In genomic region chr5:75536147-75536546, GRCh38 we compare ENCODE assay signal across 17 cellular contexts. TPM values are rescaled to one million over a fixed set of nuclear protein-coding genes. Genes with fewer than 3 reads are reported as not detected.
A peak's percentile ranks its signal among the peaks of the same experiment; 100 is the strongest.
DNase-seq lines count a peak whose midpoint lies in the region; ATAC-seq, FAIRE-seq and TF ChIP-seq lines count a peak whose summit lies in the region.
"Had no signal": no experiment of that assay in that cellular context is flagged by ENCODE, and none has a peak within 500 bp of the region (broad histone marks: within the 10 kb centered on the region; RNA-seq: fewer than 3 reads in every experiment).

No MANE protein-coding gene starts in this region.

- peak overlapping the region; percentile 75 for H3K27ac Mint-ChIP-seq in astrocyte (ENCODE audit: unreplicated experiment)
- H3K27ac Mint-ChIP-seq: B cell had no signal

- H2BK15ac ChIP-seq in mesenchymal stem cell (ENCODE audit: low read depth, poor library complexity, severe bottlenecking) = no peak overlapping the region

- no peak overlapping the region for H4K8ac ChIP-seq in mesenchymal stem cell (ENCODE audit: low read length)

- H3K79me1 ChIP-seq in mesenchymal stem cell (replicated peaks; ENCODE audit: low read length, poor library complexity, severe bottlenecking) = peaks cover 18% of the 10 kb centered on the region

- ATAC-seq in GM21737 (IDR thresholded peaks at IDR 0.05; ENCODE audit: unreplicated experiment) = no peak

- peak overlapping the region in 1 of 2 experiments; percentile 38 for H3K14ac ChIP-seq in mesenchymal stem cell (ENCODE audit: low read length in 2 of 2)

- H3K27me3 ChIP-seq in BLaER1 treated with 17β-estradiol and CSF1 and Interleukin-3, amounts not matched to agents 10 nM and 100 nM = no peaks in the 10 kb centered on the region
- H3K27me3 ChIP-seq in astrocyte (ENCODE audit: insufficient read depth, low read length) = no peaks in the 10 kb centered on the region
- no peaks in the 10 kb centered on the region for H3K27me3 ChIP-seq in mesenchymal stem cell (ENCODE audit: control insufficient read depth in 1 of 2, insufficient read depth in 1 of 2, low read length in 2 of 2)
- no peaks in the 10 kb centered on the region for H3K27me3 ChIP-seq in small intestine (ENCODE audit: control insufficient read depth in 2 of 2, insufficient read depth in 2 of 2, low read length in 2 of 2)
- H3K27me3 ChIP-seq: Peyer's patch had no signal

- H3K36me3 ChIP-seq in BLaER1 treated with 17β-estradiol and CSF1 and Interleukin-3, amounts not matched to agents 10 nM and 100 nM = peaks cover 40 to 83% (median 63%) of the 10 kb centered on the region in 11 experiments
- H3K36me3 ChIP-seq in astrocyte (ENCODE audit: insufficient read depth, low read length) (no peaks in the 10 kb centered on the region), mesenchymal stem cell (ENCODE audit: control insufficient read depth in 1 of 2, insufficient read depth in 2 of 2, low read depth in 1 of 2, low read length in 2 of 2) (peaks cover 8 to 15% of the 10 kb centered on the region in 2 experiments), small intestine (ENCODE audit: control insufficient read depth in 2 of 2, insufficient read depth in 2 of 2, low read length in 2 of 2) (no peaks in the 10 kb centered on the region)
- H3K36me3 ChIP-seq: HAP-1, Peyer's patch had no signal

- H3K4ac ChIP-seq in mesenchymal stem cell (ENCODE audit: low read depth in 1 of 2, low read length in 2 of 2) = no peak overlapping the region

- H3K23ac ChIP-seq in mesenchymal stem cell (ENCODE audit: low read length in 2 of 2) = no peak overlapping the region

- H3K4me2 ChIP-seq in BLaER1 treated with 17β-estradiol and CSF1 and Interleukin-3, amounts not matched to agents 10 nM and 100 nM = peak overlapping the region in 8 of 11 experiments; percentile 3 to 76 (median 41); a peak in 9 of 22 replicates
- H3K4me2 ChIP-seq in astrocyte (ENCODE audit: low read length) (no peak overlapping the region), mesenchymal stem cell (ENCODE audit: low read length, poor library complexity, severe bottlenecking) (no peak overlapping the region)

- no peak overlapping the region for H3K9ac ChIP-seq in BLaER1 treated with 17β-estradiol and CSF1 and Interleukin-3, amounts not matched to agents 10 nM and 100 nM
- H3K9ac ChIP-seq in astrocyte (ENCODE audit: low read length) (no peak overlapping the region), mesenchymal stem cell (ENCODE audit: low read length) (no peak overlapping the region)

- H2AK5ac ChIP-seq in mesenchymal stem cell (ENCODE audit: low read length, severe bottlenecking) = no peak overlapping the region

- peak overlapping the region in 2 of 11 experiments; percentile 16 to 32; a peak in 2 of 22 replicates for H3K27ac ChIP-seq in BLaER1 treated with 17β-estradiol and CSF1 and Interleukin-3, amounts not matched to agents 10 nM and 100 nM
- H3K27ac ChIP-seq in astrocyte (ENCODE audit: low read depth, low read length) (no peak overlapping the region), mesenchymal stem cell (ENCODE audit: low read length, poor library complexity, severe bottlenecking) (no peak overlapping the region), small intestine (ENCODE audit: low read depth in 1 of 2, low read length in 1 of 2) (no peak overlapping the region)
- H3K27ac ChIP-seq: Peyer's patch had no signal

- H2BK5ac ChIP-seq in mesenchymal stem cell (ENCODE audit: low read depth, low read length, poor library complexity, severe bottlenecking) = no peak overlapping the region

- H2BK120ac ChIP-seq in mesenchymal stem cell (ENCODE audit: low read depth, low read length) = no peak overlapping the region

- WGBS in mesenchymal stem cell = 94% methylated on average over 3 of the region's 3 CpGs
- 88 to 98% (median 93%) methylated on average over 3 of the region's 3 CpGs for WGBS in small intestine, 3 donors

- H3K27me3 Mint-ChIP-seq in astrocyte (ENCODE audit: low read depth, unreplicated experiment) = no peaks in the 10 kb centered on the region
- H3K27me3 Mint-ChIP-seq: B cell; CD8-positive, alpha-beta memory T cell had no signal

- H2AFZ ChIP-seq in astrocyte (ENCODE audit: low read depth, low read length) = no peak overlapping the region
- no peak overlapping the region for H2AFZ ChIP-seq in mesenchymal stem cell (ENCODE audit: low read depth, low read length)

- H3K9me3 Mint-ChIP-seq in astrocyte (ENCODE audit: unreplicated experiment) = peaks cover 18% of the 10 kb centered on the region

- peaks cover 27% of the 10 kb centered on the region for H3K4me1 Mint-ChIP-seq in astrocyte (ENCODE audit: low read depth, unreplicated experiment)

- H3K79me2 ChIP-seq in astrocyte (ENCODE audit: insufficient read depth, low read length) = peaks cover 80% of the 10 kb centered on the region

- peaks cover 7 to 20% (median 11%) of the 10 kb centered on the region in 10 experiments; a peak in 15 of 20 replicates for H3K4me1 ChIP-seq in BLaER1 treated with 17β-estradiol and CSF1 and Interleukin-3, amounts not matched to agents 10 nM and 100 nM
- no peaks in the 10 kb centered on the region for H3K4me1 ChIP-seq in astrocyte (ENCODE audit: insufficient read depth, low read length)
- H3K4me1 ChIP-seq in mesenchymal stem cell (ENCODE audit: control insufficient read depth, insufficient read depth, low read depth, low read length) = peaks cover 4% of the 10 kb centered on the region
- no peaks in the 10 kb centered on the region for H3K4me1 ChIP-seq in small intestine (ENCODE audit: control insufficient read depth in 2 of 2, insufficient read depth in 1 of 2, low read depth in 1 of 2, low read length in 1 of 2)
- H3K4me1 ChIP-seq: HAP-1, Peyer's patch had no signal

- no peak overlapping the region for H3K4me3 Mint-ChIP-seq in astrocyte (ENCODE audit: unreplicated experiment)
- H3K4me3 Mint-ChIP-seq: B cell; CD8-positive, alpha-beta memory T cell had no signal

- H3K4me3 ChIP-seq in BLaER1 treated with 17β-estradiol and CSF1 and Interleukin-3, amounts not matched to agents 10 nM and 100 nM = no peak overlapping the region
- no peak overlapping the region for H3K4me3 ChIP-seq in astrocyte (ENCODE audit: insufficient read depth, low read depth, low read length)
- H3K4me3 ChIP-seq in mesenchymal stem cell (ENCODE audit: insufficient read depth in 1 of 2, low read depth in 1 of 2, low read length in 2 of 2) = no peak overlapping the region
- no peak overlapping the region for H3K4me3 ChIP-seq in small intestine (ENCODE audit: low read depth in 1 of 2, low read length in 2 of 2)
- H3K4me3 ChIP-seq: HAP-1, Peyer's patch had no signal

- peaks cover 11 to 73% (median 22%) of the 10 kb centered on the region in 11 experiments; a peak in 18 of 22 replicates for H4K20me1 ChIP-seq in BLaER1 treated with 17β-estradiol and CSF1 and Interleukin-3, amounts not matched to agents 10 nM and 100 nM
- H4K20me1 ChIP-seq in astrocyte (ENCODE audit: insufficient read depth, low read length) = peaks cover 20% of the 10 kb centered on the region

- no peak overlapping the region for H3K18ac ChIP-seq in mesenchymal stem cell (ENCODE audit: low read depth in 1 of 2, low read length in 2 of 2)

- peak; percentile 18 for FAIRE-seq in GM18507 (lab: Jason Lieb, UNC)
- FAIRE-seq in astrocyte (lab: Jason Lieb, UNC) = no peak
- no peak for FAIRE-seq in RCC 7860 (lab: Jason Lieb, UNC)
- FAIRE-seq in small intestine (lab: Jason Lieb, UNC) = no peak

- peaks cover 21% of the 10 kb centered on the region for H3K36me3 Mint-ChIP-seq in astrocyte (ENCODE audit: low read depth, unreplicated experiment)

- TF ChIP-seq CTCF in astrocyte (IDR thresholded peaks at IDR 0.05; ENCODE audit: insufficient read depth, low read depth, low read length) (no peak), GM10266 (IDR thresholded peaks at IDR 0.05; ENCODE audit: control insufficient read depth, insufficient read depth, low read depth, missing control alignments) (no peak)

- H4K91ac ChIP-seq in mesenchymal stem cell (ENCODE audit: low read length) = peak overlapping the region; percentile 18

- H2BK12ac ChIP-seq in mesenchymal stem cell (ENCODE audit: low read length in 2 of 2) = peak overlapping the region in 1 of 2 experiments; percentile 17

- DNase-seq in GM18507 (ENCODE audit: extremely low spot score, insufficient read length, low read depth) = no peak
- DNase-seq in astrocyte (ENCODE audit: low read depth) = no peak
- DNase-seq in mesenchymal stem cell = no peak
- no peak for DNase-seq in RCC 7860 (ENCODE audit: low spot score)
- no peak for DNase-seq in GM10266 (ENCODE audit: extremely low spot score)
- DNase-seq in small intestine = no peak
- DNase-seq: CD8-positive, alpha-beta memory T cell; NCI-H1092; NCI-H2107; NCI-H446; NCI-H82; Peyer's patch; SHP77 had no signal

- peaks cover 38 to 46% (median 42%) of the 10 kb centered on the region in 11 experiments for H3K9me3 ChIP-seq in BLaER1 treated with 17β-estradiol and CSF1 and Interleukin-3, amounts not matched to agents 10 nM and 100 nM (replicated peaks in 1 of 11)
- H3K9me3 ChIP-seq in astrocyte (ENCODE audit: insufficient read depth, low read depth, low read length) (peaks cover 3% of the 10 kb centered on the region), mesenchymal stem cell (ENCODE audit: control insufficient read depth, low read length) (peaks cover 20% of the 10 kb centered on the region), small intestine (ENCODE audit: control insufficient read depth, low read depth) (no peaks in the 10 kb centered on the region)
- H3K9me3 ChIP-seq: HAP-1, Peyer's patch had no signal

RNA-seq across cellular contexts. Expression of gene POLK, which starts 24.5 kb away (rescaled TPM):
- 27.5 and 27.6 TPM in 2 replicates for total RNA-seq in astrocyte
- polyA plus RNA-seq in mesenchymal stem cell (2013, experiment 1 of 2) = 13.8 TPM
- polyA plus RNA-seq in mesenchymal stem cell (2013, experiment 2 of 2) = 13.5 TPM
- polyA plus RNA-seq in small intestine = 1 to 10 TPM; 3.2 to 5.4 (median 3.8) TPM

RNA-seq across cellular contexts. Expression of gene CERT1, which starts 24.7 kb away (rescaled TPM):
- total RNA-seq in astrocyte = 29.5 and 29.6 TPM in 2 replicates
- polyA plus RNA-seq in mesenchymal stem cell (2013, experiment 1 of 2) = 33.2 TPM
- 34.9 TPM for polyA plus RNA-seq in mesenchymal stem cell (2013, experiment 2 of 2)
- 10 to 100 TPM; 15.1 to 24.4 (median 20.0) TPM for polyA plus RNA-seq in small intestine

Comparison
In these comparisons a context has a peak if more than half of its experiments do, and no peak if none do; other contexts are left out.
1. H3K4me2 ChIP-seq: peak in BLaER1 treated with 17β-estradiol and CSF1 and Interleukin-3, amounts not matched to agents 10 nM and 100 nM (8 of 11); none in astrocyte (single experiment) and mesenchymal stem cell (single experiment).